Comparison of ENCODE assay signal across 21 cellular contexts in the genomic region with DNA sequence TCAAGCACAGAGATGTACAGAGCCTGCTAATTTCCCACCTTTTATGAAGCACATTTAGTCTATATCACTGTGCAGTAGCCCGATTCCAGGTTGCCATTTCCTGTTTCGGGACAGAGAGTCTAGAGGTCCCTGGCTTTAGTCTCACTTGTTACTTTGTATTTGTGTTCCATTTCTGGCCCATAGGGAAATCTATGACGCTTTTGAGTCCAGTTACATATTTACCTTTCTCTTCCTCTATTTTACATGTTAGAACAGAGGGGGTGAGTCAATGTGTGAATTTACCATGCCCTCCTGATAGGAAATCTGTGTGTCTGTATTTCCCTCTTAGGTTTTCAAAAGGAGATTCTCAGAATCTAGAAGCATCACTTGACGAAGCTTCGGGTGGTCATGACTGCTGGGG.
DNase-seq lines count a peak whose midpoint lies in the region; ATAC-seq, FAIRE-seq and TF ChIP-seq lines count a peak whose summit lies in the region.
"Had no signal": no experiment of that assay in that cellular context is flagged by ENCODE, and none has a peak within 500 bp of the region (broad histone marks: within the 10 kb centered on the region; RNA-seq: fewer than 3 reads in every experiment).

No MANE protein-coding gene starts in this region.

- H3K27ac Mint-ChIP-seq in progenitor cell of endocrine pancreas, result no peak overlapping the region
- H3K27ac Mint-ChIP-seq: activated CD4-positive, alpha-beta T cell treated with anti-CD3 and anti-CD28 coated beads, Interleukin-2, amount 10 ng/mL, durations not matched to agents 24 days and 14 days; activated T-helper 2 cell treated with anti-CD3 and anti-CD28 coated beads, Interferon-gamma antibody, Interleukin-2, Interleukin-4, amounts not matched to agents 10 μg/mL and 5 μg/mL and 100 μg/mL, durations not matched to agents 14 hours and 24 hours and 36 hours; memory B cell had no signal

- no peak overlapping the region for H3K9ac ChIP-seq in GM12878 (ENCODE audit: control insufficient read depth, insufficient read depth, low read length)

- H3K4me3 Mint-ChIP-seq in progenitor cell of endocrine pancreas (ENCODE audit: low read depth), result no peak overlapping the region
- H3K4me3 Mint-ChIP-seq: activated CD4-positive, alpha-beta T cell treated with anti-CD3 and anti-CD28 coated beads, Interleukin-2, amount 10 ng/mL, durations not matched to agents 24 days and 14 days; memory B cell had no signal

- no peaks in the 10 kb centered on the region for H3K79me2 ChIP-seq in GM12878 (ENCODE audit: control insufficient read depth, insufficient read depth, low read length)

- peaks cover 6% of the 10 kb centered on the region for H3K9me3 Mint-ChIP-seq in progenitor cell of endocrine pancreas (ENCODE audit: low read depth)
- H3K9me3 Mint-ChIP-seq: activated CD4-positive, alpha-beta T cell treated with anti-CD3 and anti-CD28 coated beads, Interleukin-2, amount 10 ng/mL, durations not matched to agents 24 days and 14 days; memory B cell had no signal

- DNase-seq in GM12878 (ENCODE audit: low read depth, low spot score) (peak; percentile 13), progenitor cell of endocrine pancreas (ENCODE audit: low spot score, unreplicated experiment) (no peak), activated gamma-delta T cell (lab: John Stamatoyannopoulos, UW) (no peak), hippocampal formation (lab: John Stamatoyannopoulos, UW) (no peak), NCI-H748 treated with DMSO at 0.1 percent for 48 hours (lab: John Stamatoyannopoulos, UW) (no peak)
- DNase-seq: activated CD4-positive, alpha-beta T cell treated with anti-CD3 and anti-CD28 coated beads, Interleukin-2, amount 10 ng/mL, durations not matched to agents 24 days and 14 days; BE2C; KG1; NCI-H1694; occipital lobe; right cardiac atrium; SJCRH30; stimulated activated CD4-positive, alpha-beta T cell treated with anti-CD3 and anti-CD28 coated beads, Interleukin-12 subunit alpha, Interleukin-12 subunit beta, amount 100 ng/mL, for 4 hours; upper lobe of right lung had no signal

- CTCF ChIA-PET in GM12878 (lab: Yijun Ruan, JAX), result no interaction called here

- H3K4me3 ChIP-seq in GM12878, result no peak overlapping the region
- H3K4me3 ChIP-seq: A549, SJCRH30, upper lobe of right lung had no signal

- TF ChIP-seq CTCF in GM12878 (IDR thresholded peaks at IDR 0.05 in 2 of 3, conservative IDR thresholded peaks at IDR 0.05 in 1 of 3; ENCODE audit: control insufficient read depth in 2 of 3, extremely low read depth in 1 of 3, insufficient read depth in 1 of 3, low read depth in 3 of 3, low read length in 3 of 3), result no peak
- no peak for TF ChIP-seq CTCF in progenitor cell of endocrine pancreas (IDR thresholded peaks at IDR 0.05; ENCODE audit: unreplicated experiment)

- no peak overlapping the region for H3K4me2 ChIP-seq in GM12878 (ENCODE audit: control insufficient read depth, insufficient read depth)
- H3K4me2 ChIP-seq: A549 had no signal

- H3K27me3 ChIP-seq in GM12878 (replicated peaks in 1 of 2; ENCODE audit: control insufficient read depth in 2 of 2, insufficient read depth in 2 of 2, low read length in 1 of 2), result no peaks in the 10 kb centered on the region
- H3K27me3 ChIP-seq: BE2C, SJCRH30, upper lobe of right lung had no signal

- SMC1A ChIA-PET in GM12878 (lab: Charles Lee; ENCODE audit: uncharacterized antibody, unreplicated experiment), result no interaction called here

- H3K4me1 ChIP-seq in GM12878 (ENCODE audit: control insufficient read depth, insufficient read depth, low read length), result no peaks in the 10 kb centered on the region
- H3K4me1 ChIP-seq: A549, BE2C, SJCRH30, upper lobe of right lung had no signal

- peaks cover 16% of the 10 kb centered on the region for H3K27me3 Mint-ChIP-seq in progenitor cell of endocrine pancreas
- H3K27me3 Mint-ChIP-seq: activated CD4-positive, alpha-beta T cell treated with anti-CD3 and anti-CD28 coated beads, Interleukin-2, amount 10 ng/mL, durations not matched to agents 24 days and 14 days; memory B cell had no signal

- TF ChIP-seq POLR2A in GM12878 (IDR thresholded peaks at IDR 0.05; ENCODE audit: low read depth, low read length), result no peak

- FAIRE-seq in GM12878 (lab: Jason Lieb, UNC), result peak; percentile 7
- FAIRE-seq: H54 had no signal

- no peaks in the 10 kb centered on the region for H3K4me1 Mint-ChIP-seq in progenitor cell of endocrine pancreas (ENCODE audit: low read depth)
- H3K4me1 Mint-ChIP-seq: activated CD4-positive, alpha-beta T cell treated with anti-CD3 and anti-CD28 coated beads, Interleukin-2, amount 10 ng/mL, durations not matched to agents 24 days and 14 days; memory B cell had no signal

- peak; percentile 80 for ATAC-seq in GM18861 (IDR thresholded peaks at IDR 0.05; ENCODE audit: unreplicated experiment)
- ATAC-seq in GM19468 (IDR thresholded peaks at IDR 0.05; ENCODE audit: extremely low read depth, unreplicated experiment), result peak; percentile 39
- ATAC-seq in HG02970 (IDR thresholded peaks at IDR 0.05; ENCODE audit: low FRiP score, unreplicated experiment), result peak; percentile 69
- peak; percentile 83 for ATAC-seq in GM12878
- ATAC-seq: A549, right cardiac atrium, upper lobe of right lung had no signal

- TF ChIP-seq RAD21 in GM12878 (IDR thresholded peaks at IDR 0.05; ENCODE audit: insufficient read depth, low read depth, low read length), result no peak

- RAD21 ChIA-PET in GM12878 (lab: Charles Lee; ENCODE audit: unreplicated experiment), result no interaction called here

- in situ Hi-C loops in GM12878 (cut with MboI), result no loop called here

- no peak for TF ChIP-seq EP300 in GM12878 (IDR thresholded peaks at IDR 0.05; ENCODE audit: borderline replicate concordance in 1 of 2, control insufficient read depth in 1 of 2, low read depth in 2 of 2, low read length in 2 of 2)

- WGBS in GM12878 (ENCODE audit: insufficient coverage, insufficient replicate concordance, low lambda C conversion rate, missing lambda C conversion rate), result 18% methylated on average over 5 of the region's 5 CpGs

- no peaks in the 10 kb centered on the region; the same call in 2 of the 3 replicates for H3K9me3 ChIP-seq in GM12878 (replicated peaks; ENCODE audit: control insufficient read depth, insufficient read depth, low read length)
- H3K9me3 ChIP-seq: BE2C, SJCRH30, upper lobe of right lung had no signal

- intact Hi-C loops in GM12878 (cut with micrococcal nuclease; ENCODE audit: unreplicated experiment), result no loop called here

- H3K36me3 Mint-ChIP-seq in progenitor cell of endocrine pancreas (ENCODE audit: insufficient read depth), result no peaks in the 10 kb centered on the region
- H3K36me3 Mint-ChIP-seq: memory B cell had no signal

- POLR2A ChIA-PET in GM12878 (lab: Charles Lee), result no interaction called here

- no peak overlapping the region for H2AFZ ChIP-seq in GM12878 (ENCODE audit: control insufficient read depth, low read depth, low read length)

- no TSS peak for BruUV-seq in GM12878 (replicated peaks; lab: Mats Ljungman, UMichigan)

- H3K27ac ChIP-seq in GM12878 (ENCODE audit: control insufficient read depth, insufficient read depth), result no peak overlapping the region
- H3K27ac ChIP-seq: A549, SJCRH30, upper lobe of right lung had no signal

- H4K20me1 ChIP-seq in GM12878 (ENCODE audit: control insufficient read depth, insufficient read depth), result no peaks in the 10 kb centered on the region

- no peaks in the 10 kb centered on the region for H3K36me3 ChIP-seq in GM12878 (ENCODE audit: control insufficient read depth in 2 of 2, insufficient read depth in 2 of 2, low read length in 1 of 2)
- H3K36me3 ChIP-seq: BE2C, SJCRH30, upper lobe of right lung had no signal

TF ChIP-seq in GM12878, 131 proteins besides CTCF, POLR2A, EP300 and RAD21:
- TF ChIP-seq POU2F2 (IDR thresholded peaks at IDR 0.05; ENCODE audit: borderline replicate concordance, low read depth, low read length), result no peak
- TF ChIP-seq SMC3 (IDR thresholded peaks at IDR 0.05; ENCODE audit: borderline replicate concordance, low read length), result no peak
- TF ChIP-seq, protein P1, sequence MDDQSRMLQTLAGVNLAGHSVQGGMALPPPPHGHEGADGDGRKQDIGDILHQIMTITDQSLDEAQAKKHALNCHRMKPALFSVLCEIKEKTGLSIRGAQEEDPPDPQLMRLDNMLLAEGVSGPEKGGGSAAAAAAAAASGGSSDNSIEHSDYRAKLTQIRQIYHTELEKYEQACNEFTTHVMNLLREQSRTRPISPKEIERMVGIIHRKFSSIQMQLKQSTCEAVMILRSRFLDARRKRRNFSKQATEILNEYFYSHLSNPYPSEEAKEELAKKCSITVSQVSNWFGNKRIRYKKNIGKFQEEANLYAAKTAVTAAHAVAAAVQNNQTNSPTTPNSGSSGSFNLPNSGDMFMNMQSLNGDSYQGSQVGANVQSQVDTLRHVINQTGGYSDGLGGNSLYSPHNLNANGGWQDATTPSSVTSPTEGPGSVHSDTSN (IDR thresholded peaks at IDR 0.05; ENCODE audit: insufficient replicate concordance, low read depth, low read length), result no peak
- TF ChIP-seq IKZF1 (conservative IDR thresholded peaks at IDR 0.05), result peak; percentile 34
- TF ChIP-seq ZNF207 (IDR thresholded peaks at IDR 0.05; ENCODE audit: borderline replicate concordance), result no peak
- peak; percentile 24 to 25; a peak in 1 of 4 replicates for TF ChIP-seq IKZF2 (IDR thresholded peaks at IDR 0.05)
- no peak for TF ChIP-seq RB1 (IDR thresholded peaks at IDR 0.05; ENCODE audit: borderline replicate concordance)
- TF ChIP-seq SPI1 (IDR thresholded peaks at IDR 0.05; ENCODE audit: borderline replicate concordance, insufficient read depth, low read depth, low read length), result peak; percentile 50; the same call in 1 of the 2 replicates
- TF ChIP-seq SIX5 (IDR thresholded peaks at IDR 0.05; ENCODE audit: low read depth, low read length, severe bottlenecking), result no peak
- TF ChIP-seq ATF2 (IDR thresholded peaks at IDR 0.05; ENCODE audit: low read length), result no peak
